ENCODE assay signal across 1 cellular context in genomic region chr2:23926750-23927627, GRCh38.
TF ChIP-seq lines count a peak whose summit lies in the region.

ATAD2B (minus strand) TSS chr2:23927123; CDS start chr2:23926770, 353 bp downstream.

TF ChIP-seq in HepG2, 621 proteins besides CTCF, POLR2A, EP300 and RAD21 (continued from another document and continues in another):
- TF ChIP-seq IKZF4 (CRISPR knock-in tag; IDR thresholded peaks at IDR 0.05; ENCODE audit: borderline replicate concordance, low read depth, not compliant biosample characterization) (peak; percentile 74), TOPORS (CRISPR knock-in tag; IDR thresholded peaks at IDR 0.05) (peak; percentile 97), AKAP8 (CRISPR knock-in tag; IDR thresholded peaks at IDR 0.05) (peak; percentile 87; the same call in 1 of the 2 replicates), YEATS4 (CRISPR knock-in tag; IDR thresholded peaks at IDR 0.05; ENCODE audit: borderline replicate concordance) (peak; percentile 93), ZNF597 (CRISPR knock-in tag; IDR thresholded peaks at IDR 0.05) (no peak), KDM3A (CRISPR knock-in tag; IDR thresholded peaks at IDR 0.05; ENCODE audit: low read depth) (peak; percentile 91), TARDBP (CRISPR knock-in tag; IDR thresholded peaks at IDR 0.05) (peak; percentile 98), EED (CRISPR knock-in tag; IDR thresholded peaks at IDR 0.05) (0 out of 2 replicates have a peak, but pooled peaks have one; percentile 53), RAD51 (IDR thresholded peaks at IDR 0.05; ENCODE audit: borderline replicate concordance) (no peak), ZNF839 (CRISPR knock-in tag; IDR thresholded peaks at IDR 0.05; ENCODE audit: borderline replicate concordance) (no peak), ZNF775 (CRISPR knock-in tag; IDR thresholded peaks at IDR 0.05; ENCODE audit: borderline replicate concordance) (no peak), CHCHD3 (CRISPR knock-in tag; IDR thresholded peaks at IDR 0.05) (peak; percentile 77; the same call in 1 of the 2 replicates), MLX (CRISPR knock-in tag; IDR thresholded peaks at IDR 0.05) (no peak), KAT8 (CRISPR knock-in tag; IDR thresholded peaks at IDR 0.05) (peak; percentile 84), KLF12 (CRISPR knock-in tag; IDR thresholded peaks at IDR 0.05; ENCODE audit: borderline replicate concordance) (peak; percentile 87; the same call in 1 of the 2 replicates), ZNF138 (CRISPR knock-in tag; IDR thresholded peaks at IDR 0.05; ENCODE audit: low read depth) (peak; percentile 90), RNF2 (conservative IDR thresholded peaks at IDR 0.05; ENCODE audit: low read depth) (peak; percentile 52; the same call in 1 of the 2 replicates), HHEX (CRISPR knock-in tag; IDR thresholded peaks at IDR 0.05) (no peak), ZIK1 (CRISPR knock-in tag; IDR thresholded peaks at IDR 0.05; ENCODE audit: borderline replicate concordance, low read depth) (peak; percentile 92), ZNF30 (CRISPR knock-in tag; IDR thresholded peaks at IDR 0.05) (peak; percentile 88; the same call in 1 of the 2 replicates), CREBL2 (CRISPR knock-in tag; IDR thresholded peaks at IDR 0.05; ENCODE audit: borderline replicate concordance) (peak; percentile 43; the same call in 1 of the 2 replicates), ZEB1 (IDR thresholded peaks at IDR 0.05; ENCODE audit: insufficient replicate concordance, low read depth) (no peak), TFE3 (CRISPR knock-in tag; IDR thresholded peaks at IDR 0.05) (no peak; the same call in 1 of the 2 replicates), HINFP (CRISPR knock-in tag; IDR thresholded peaks at IDR 0.05; ENCODE audit: low read depth) (no peak; the same call in 1 of the 2 replicates), ZNF740 (CRISPR knock-in tag; IDR thresholded peaks at IDR 0.05) (peak; percentile 42; the same call in 1 of the 2 replicates), SALL2 (CRISPR knock-in tag; IDR thresholded peaks at IDR 0.05) (peak; percentile 98), ZFAT (CRISPR knock-in tag; conservative IDR thresholded peaks at IDR 0.05) (0 out of 2 replicates have a peak, but pooled peaks have one; percentile 77), ZNF577 (CRISPR knock-in tag; IDR thresholded peaks at IDR 0.05; ENCODE audit: borderline replicate concordance, low read depth) (0 out of 2 replicates have a peak, but pooled peaks have one; percentile 40), ZNF816 (CRISPR knock-in tag; IDR thresholded peaks at IDR 0.05; ENCODE audit: borderline replicate concordance) (peak; percentile 67; the same call in 1 of the 2 replicates), ATM (IDR thresholded peaks at IDR 0.05; ENCODE audit: borderline replicate concordance) (no peak), TGIF2 (CRISPR knock-in tag; IDR thresholded peaks at IDR 0.05) (no peak; the same call in none of the 2 replicates), CEBPG (CRISPR knock-in tag; IDR thresholded peaks at IDR 0.05) (peak; percentile 2; the same call in 1 of the 2 replicates), RORA (CRISPR knock-in tag; IDR thresholded peaks at IDR 0.05) (no peak), ZNF432 (CRISPR knock-in tag; IDR thresholded peaks at IDR 0.05; ENCODE audit: borderline replicate concordance) (no peak), HIC2 (CRISPR knock-in tag; IDR thresholded peaks at IDR 0.05; ENCODE audit: low read depth) (peak; percentile 49; the same call in 1 of the 2 replicates), ZBTB34 (CRISPR knock-in tag; IDR thresholded peaks at IDR 0.05) (peak; percentile 44; the same call in 1 of the 2 replicates), MAFF (IDR thresholded peaks at IDR 0.05; ENCODE audit: low read depth, low read length) (no peak), ZBTB10 (CRISPR knock-in tag; IDR thresholded peaks at IDR 0.05; ENCODE audit: borderline replicate concordance) (peak; percentile 48; the same call in 1 of the 2 replicates), KDM2A (CRISPR knock-in tag; IDR thresholded peaks at IDR 0.05; ENCODE audit: borderline replicate concordance, low read depth) (peak; percentile 98), MYPOP (CRISPR knock-in tag; IDR thresholded peaks at IDR 0.05) (peak; percentile 87), ZNF276 (CRISPR knock-in tag; IDR thresholded peaks at IDR 0.05; ENCODE audit: low read depth) (peak; percentile 31; the same call in 1 of the 2 replicates), HOXA3 (CRISPR knock-in tag; IDR thresholded peaks at IDR 0.05) (peak; percentile 97), MXD1 (CRISPR knock-in tag; IDR thresholded peaks at IDR 0.05) (peak; percentile 94), JUNB (CRISPR knock-in tag; IDR thresholded peaks at IDR 0.05; ENCODE audit: borderline replicate concordance) (no peak), FUBP1 (CRISPR knock-in tag; IDR thresholded peaks at IDR 0.05; ENCODE audit: borderline replicate concordance) (no peak)
